Comparison of ENCODE assay signal across 8 cellular contexts in genomic region chr15:75455424-75455981, GRCh38. TPM values are rescaled to one million over a fixed set of nuclear protein-coding genes. Genes with fewer than 3 reads are reported as not detected.
DNase-seq lines count a peak whose midpoint lies in the region; ATAC-seq lines count a peak whose summit lies in the region.

No MANE protein-coding gene starts in this region.

- intact Hi-C loops in activated CD4-positive, alpha-beta T cell treated with anti-CD3 and anti-CD28 coated beads, Interleukin-2, amount 10 ng/mL, durations not matched to agents 24 days and 14 days (cut with micrococcal nuclease) = loop anchor here (10.0 kb wide), 1 partner anchor 1461 kb away; the partner anchor contains the start of genes PML and STOML1

- 1 to 2% methylated on average over 35 to 37 of the region's 48 CpGs for whole genome bisulfite sequencing in GM23248 (ENCODE audit: low coverage in 1 of 2, low lambda C conversion rate in 2 of 2, missing lambda C conversion rate in 2 of 2), 2 experiments

- no peaks in the 10 kb centered on the region for H3K79me2 ChIP-seq in ACC112 (ENCODE audit: control insufficient read depth, insufficient read depth, low read length, unreplicated experiment)
- peaks cover 9% of the 10 kb centered on the region for H3K79me2 ChIP-seq in GM23248 (ENCODE audit: insufficient read depth)

- peak; percentile 96 for DNase-seq in GM23248
- peak; percentile 65 for DNase-seq in NCI-H460 (ENCODE audit: extremely low read depth, low read depth)
- peak; percentile 97 for DNase-seq in activated CD4-positive, alpha-beta T cell treated with anti-CD3 and anti-CD28 coated beads, Interleukin-2, amount 10 ng/mL, durations not matched to agents 24 days and 14 days
- peak; percentile 85 for DNase-seq in kidney tubule cell (ENCODE audit: low spot score)
- peak; percentile 76 to 87 for DNase-seq in stimulated activated CD4-positive, alpha-beta T cell treated with anti-CD3 and anti-CD28 coated beads, Interleukin-15, amount 100 ng/mL, for 48 hours (ENCODE audit: low read depth in 2 of 2)

- peaks cover 10% of the 10 kb centered on the region for H3K4me1 ChIP-seq in ACC112 (ENCODE audit: control insufficient read depth, insufficient read depth, low read length, unreplicated experiment)
- H3K4me1 ChIP-seq in GM23248 (ENCODE audit: insufficient read depth) = peaks cover 21% of the 10 kb centered on the region

- H3K9me2 ChIP-seq in GM23248 (ENCODE audit: insufficient read depth) = no peaks in the 10 kb centered on the region

- peak overlapping the region; percentile 96 for H3K4me3 Mint-ChIP-seq in activated CD4-positive, alpha-beta T cell treated with anti-CD3 and anti-CD28 coated beads, Interleukin-2, amount 10 ng/mL, durations not matched to agents 24 days and 14 days

- in situ Hi-C loops in GM23248 (cut with MboI) = no loop called here

- H3K4me3 ChIP-seq in ACC112 (ENCODE audit: low read depth, low read length) (peak overlapping the region; percentile 87), GM23248 (peak overlapping the region; percentile 93)

- H3K27me3 ChIP-seq in ACC112 (ENCODE audit: insufficient read depth, low read length) = no peaks in the 10 kb centered on the region
- no peaks in the 10 kb centered on the region for H3K27me3 ChIP-seq in GM23248 (replicated peaks; ENCODE audit: insufficient read depth)

- H3K9me3 Mint-ChIP-seq in activated CD4-positive, alpha-beta T cell treated with anti-CD3 and anti-CD28 coated beads, Interleukin-2, amount 10 ng/mL, durations not matched to agents 24 days and 14 days = no peaks in the 10 kb centered on the region

- no peaks in the 10 kb centered on the region for H3K27me3 Mint-ChIP-seq in activated CD4-positive, alpha-beta T cell treated with anti-CD3 and anti-CD28 coated beads, Interleukin-2, amount 10 ng/mL, durations not matched to agents 24 days and 14 days

- H4K20me1 ChIP-seq in GM23248 (ENCODE audit: insufficient read depth) = no peaks in the 10 kb centered on the region

- H3K36me3 Mint-ChIP-seq in activated CD4-positive, alpha-beta T cell treated with anti-CD3 and anti-CD28 coated beads, Interleukin-2, amount 10 ng/mL, durations not matched to agents 24 days and 14 days (ENCODE audit: low read depth) = peaks cover 2% of the 10 kb centered on the region

- H3K27ac ChIP-seq in ACC112 (ENCODE audit: low read depth, low read length) = peak overlapping the region; percentile 73
- peak overlapping the region; percentile 91 for H3K27ac ChIP-seq in GM23248
- H3K27ac ChIP-seq in cingulate gyrus (ENCODE audit: low read depth, low read length) = peak overlapping the region; percentile 77

- peak overlapping the region; percentile 65 for H2AFZ ChIP-seq in ACC112 (ENCODE audit: low read length, unreplicated experiment)
- peak overlapping the region; percentile 87 for H2AFZ ChIP-seq in GM23248

- ATAC-seq in GM21717 (IDR thresholded peaks at IDR 0.05; ENCODE audit: unreplicated experiment) = no peak

- H3K36me3 ChIP-seq in ACC112 (ENCODE audit: insufficient read depth, low read length) (no peaks in the 10 kb centered on the region), GM23248 (ENCODE audit: low read depth) (no peaks in the 10 kb centered on the region)

- peaks cover 36% of the 10 kb centered on the region for H3F3A ChIP-seq in GM23248 (ENCODE audit: insufficient read depth)

- H3K9ac ChIP-seq in GM23248 = peak overlapping the region; percentile 96

- H3K27ac Mint-ChIP-seq in activated CD4-positive, alpha-beta T cell treated with anti-CD3 and anti-CD28 coated beads, Interleukin-2, amount 10 ng/mL, durations not matched to agents 24 days and 14 days = peak overlapping the region; percentile 95

- H3K4me2 ChIP-seq in GM23248 (ENCODE audit: unreplicated experiment) = peak overlapping the region; percentile 83

- no peaks in the 10 kb centered on the region for H3K9me3 ChIP-seq in GM23248 (ENCODE audit: low read depth)

- peaks cover 21% of the 10 kb centered on the region for H3K4me1 Mint-ChIP-seq in activated CD4-positive, alpha-beta T cell treated with anti-CD3 and anti-CD28 coated beads, Interleukin-2, amount 10 ng/mL, durations not matched to agents 24 days and 14 days

RNA-seq across cellular contexts. Expression of gene SIN3A, which starts 4.0 kb away (rescaled TPM):
- total RNA-seq in GM23248 (2014; rRNA removed; shearing (Covaris generic)) = 27.7 and 34.8 TPM in 2 replicates
- 11.7 and 13.9 TPM in 2 replicates for polyA plus RNA-seq in GM23248 (2016; fragmentation: Nextera tagmentation; extraction: Ambion mirVana)
- 21.1 and 25.8 TPM in 2 replicates for total RNA-seq in NCI-H460 (2014; rRNA removed; shearing (Covaris generic))
- 9.3 and 13.4 TPM in 2 replicates for polyA plus RNA-seq in NCI-H460 (2014; cell fraction: nucleus; rRNA removed)
- total RNA-seq in activated CD4-positive, alpha-beta T cell treated with anti-CD3 and anti-CD28 coated beads, Interleukin-2, amount 10 ng/mL, durations not matched to agents 24 days and 14 days = 92.2 and 102 TPM in 2 replicates
